In the genomic region with DNA sequence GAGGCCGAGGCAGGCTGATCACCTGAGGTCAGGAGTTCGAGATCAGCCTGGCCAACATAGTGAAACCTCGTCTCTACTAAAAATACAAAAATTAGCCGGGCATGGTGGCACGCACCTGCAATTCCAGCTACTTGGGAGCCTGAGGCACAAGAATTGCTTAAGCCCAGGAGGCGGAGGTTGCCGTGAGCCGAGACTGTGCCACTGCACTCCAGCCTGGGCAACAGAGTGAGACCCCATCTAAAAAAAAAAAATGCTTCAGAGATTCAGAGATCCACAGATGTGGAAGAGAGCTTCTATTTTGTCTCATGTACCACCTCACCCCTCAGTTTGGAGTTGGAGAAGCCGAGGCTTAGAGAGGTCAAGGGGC, we compare ENCODE assay signal across 1 cellular context.
TF ChIP-seq lines count a peak whose summit lies in the region.

No MANE protein-coding gene starts in this region.

TF ChIP-seq in HepG2, 621 proteins besides CTCF, POLR2A, EP300 and RAD21:
- TF ChIP-seq ZNF547 (CRISPR knock-in tag; IDR thresholded peaks at IDR 0.05) (0 out of 2 replicates have a peak, but pooled peaks have one; percentile 21), ZNF605 (CRISPR knock-in tag; IDR thresholded peaks at IDR 0.05) (0 out of 2 replicates have a peak, but pooled peaks have one; percentile 12), ZNF121 (CRISPR knock-in tag; IDR thresholded peaks at IDR 0.05) (peak; percentile 81)
